In the genomic region with DNA sequence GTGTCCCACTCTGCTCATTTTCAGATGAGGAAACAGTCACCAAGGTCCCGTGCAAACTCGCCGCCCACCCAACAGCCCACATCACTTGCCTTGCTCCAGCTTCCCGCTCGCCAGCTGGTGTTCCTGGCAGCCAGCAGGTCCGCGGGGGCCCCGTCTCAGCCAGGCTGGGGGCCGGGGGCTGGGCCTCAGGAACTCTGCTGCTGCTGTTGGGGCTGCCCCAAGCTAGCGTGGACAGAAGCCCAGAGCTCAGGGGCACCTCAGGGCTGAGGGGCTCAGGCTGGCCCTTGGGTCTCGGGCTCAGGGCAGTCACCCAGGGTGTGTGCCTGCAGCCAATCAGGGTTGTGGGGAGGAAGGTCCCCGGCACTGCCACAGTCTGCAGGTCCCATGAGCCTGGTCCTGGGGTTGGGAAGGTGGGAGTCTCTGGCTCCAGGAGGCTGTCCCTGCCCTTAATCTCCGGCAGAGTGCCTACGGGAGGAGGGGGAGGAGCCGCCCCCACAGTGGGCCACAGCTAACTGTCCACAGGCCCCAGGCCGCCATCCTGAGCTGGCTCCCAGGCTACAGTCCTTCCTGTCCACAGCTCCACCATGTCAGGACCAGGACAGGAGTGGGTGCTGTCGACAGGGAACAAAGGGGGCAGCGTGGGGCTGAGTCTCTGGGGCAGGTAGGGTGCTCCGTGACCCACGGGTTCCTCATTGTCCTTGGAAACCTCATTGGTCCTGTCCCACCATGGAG, we compare ENCODE assay signal across 1 cellular context.
TF ChIP-seq lines count a peak whose summit lies in the region.

No MANE protein-coding gene starts in this region.

TF ChIP-seq in HepG2, 621 proteins besides CTCF, POLR2A, EP300 and RAD21:
- TF ChIP-seq AGO2 (optimal IDR thresholded peaks at IDR 0.05; ENCODE audit: low read depth, low read length) (peak; percentile 57), SUZ12 (IDR thresholded peaks at IDR 0.05; ENCODE audit: low read depth, low read length) (no peak)
